Comparison of ENCODE assay signal across 9 cellular contexts in the genomic region with DNA sequence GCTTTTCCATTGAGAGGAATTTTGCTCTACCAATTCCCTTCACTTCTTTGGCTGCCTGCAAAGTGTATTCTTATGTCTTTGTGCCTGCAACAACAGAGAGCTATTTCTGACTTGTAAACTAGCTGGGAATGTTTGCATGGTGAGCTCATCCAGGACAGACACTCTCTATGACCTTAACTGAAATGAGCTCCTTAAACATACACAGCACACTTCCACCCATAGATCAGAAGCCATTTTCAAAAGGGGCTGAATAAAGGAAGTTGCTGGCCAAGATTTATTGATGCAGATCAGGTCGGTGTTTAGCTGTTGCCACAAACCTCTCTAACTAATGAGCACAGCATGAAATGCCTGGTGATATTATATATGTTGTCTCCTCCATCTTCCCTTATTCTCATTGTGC.
DNase-seq lines count a peak whose midpoint lies in the region; ATAC-seq and TF ChIP-seq lines count a peak whose summit lies in the region.
"Had no signal": no experiment of that assay in that cellular context is flagged by ENCODE, and none has a peak within 500 bp of the region (broad histone marks: within the 10 kb centered on the region; RNA-seq: fewer than 3 reads in every experiment).

No MANE protein-coding gene starts in this region.

- no TSS peak for BruUV-seq in HCT116 (replicated peaks; lab: Mats Ljungman, UMichigan)

- H3K9me3 ChIP-seq in HCT116 (ENCODE audit: control insufficient read depth in 1 of 2, insufficient read depth in 1 of 2, low read depth in 1 of 2, low read length in 2 of 2) (no peaks in the 10 kb centered on the region), hepatocyte (ENCODE audit: low read depth) (no peaks in the 10 kb centered on the region)

- ATAC-seq in HCT116 = peak; percentile 47; the same call in 1 of the 2 replicates
- ATAC-seq in activated CD4-positive, alpha-beta T cell treated with anti-CD3 and anti-CD28 coated beads for 36 hours = no peak
- ATAC-seq in HG03095 (IDR thresholded peaks at IDR 0.05; ENCODE audit: unreplicated experiment) = no peak

- no peaks in the 10 kb centered on the region for H3K27me3 ChIP-seq in HCT116 (ENCODE audit: insufficient read depth, low read length)
- H3K27me3 ChIP-seq in hepatocyte = no peaks in the 10 kb centered on the region

- no peak overlapping the region for H3K27ac Mint-ChIP-seq in activated CD4-positive, alpha-beta T cell treated with anti-CD3 and anti-CD28 coated beads for 36 hours

- no peak overlapping the region for H3K9ac ChIP-seq in HCT116 (ENCODE audit: low read length)

- H3K27ac ChIP-seq in HCT116 (ENCODE audit: low read depth, low read length) = no peak overlapping the region
- peak overlapping the region; percentile 88 for H3K27ac ChIP-seq in angular gyrus (ENCODE audit: low read depth, low read length)
- H3K27ac ChIP-seq in hepatocyte = peak overlapping the region; percentile 56

- no peak overlapping the region for H2AFZ ChIP-seq in HCT116 (ENCODE audit: low read depth, low read length, poor library complexity, severe bottlenecking)
- H2AFZ ChIP-seq in hepatocyte = no peak overlapping the region

- TF ChIP-seq POLR2A in HCT116 (IDR thresholded peaks at IDR 0.05; ENCODE audit: borderline replicate concordance, extremely low read depth, insufficient read depth, insufficient read length) (no peak), lower leg skin (IDR thresholded peaks at IDR 0.05) (no peak)

- peaks cover 9% of the 10 kb centered on the region for H3K36me3 Mint-ChIP-seq in activated CD4-positive, alpha-beta T cell treated with anti-CD3 and anti-CD28 coated beads for 36 hours (ENCODE audit: low read depth)

- WGBS in hepatocyte (ENCODE audit: low lambda C conversion rate, missing lambda C conversion rate) = 14% methylated on average over 1 of the region's 1 CpG
- WGBS in lower leg skin, 2 donors = 61 to 65% methylated on average over 1 of the region's 1 CpG

- H3K4me1 Mint-ChIP-seq in activated CD4-positive, alpha-beta T cell treated with anti-CD3 and anti-CD28 coated beads for 36 hours = peaks cover 20% of the 10 kb centered on the region

- H3K4me3 ChIP-seq in HCT116 (replicated peaks in 1 of 2; ENCODE audit: low read depth in 1 of 2, low read length in 2 of 2) = no peak overlapping the region; a peak in 1 of 4 replicates
- no peak overlapping the region for H3K4me3 ChIP-seq in hepatocyte
- no peak overlapping the region for H3K4me3 ChIP-seq in skeletal muscle cell (ENCODE audit: low read depth, low read length)
- no peak overlapping the region for H3K4me3 ChIP-seq in lower leg skin (ENCODE audit: low read depth, poor library complexity, severe bottlenecking)

- H3K4me1 ChIP-seq in HCT116 (ENCODE audit: control insufficient read depth in 1 of 2, insufficient read depth in 2 of 2, low read length in 2 of 2) (peaks cover 8 to 34% of the 10 kb centered on the region in 2 experiments; a peak in 3 of 4 replicates), hepatocyte (ENCODE audit: insufficient read depth) (peaks cover 10% of the 10 kb centered on the region)

- no peak for DNase-seq in HCT116 (ENCODE audit: low read depth, low spot score)
- DNase-seq in hepatocyte (ENCODE audit: low spot score) = peak; percentile 67
- DNase-seq in skeletal muscle cell (ENCODE audit: low read depth) = peak; percentile 68
- DNase-seq in lower leg skin (ENCODE audit: low spot score in 2 of 2) = no peak
- DNase-seq in NCI-H146 treated with DMSO at 0.1 percent for 48 hours (lab: John Stamatoyannopoulos, UW; ENCODE audit: unreplicated experiment) = no peak
- no peak for DNase-seq in activated CD4-positive, alpha-beta T cell treated with anti-CD3 and anti-CD28 coated beads for 36 hours

- POLR2A ChIA-PET in HCT116 (lab: Charles Lee) = no interaction called here
- POLR2A ChIA-PET in activated CD4-positive, alpha-beta T cell treated with anti-CD3 and anti-CD28 coated beads for 36 hours (lab: Charles Lee) = interaction anchor here (0.5 kb wide), 1 partner anchor 79 kb away, joined by 4 read pairs; no protein-coding TSS in a partner anchor

- H3K4me2 ChIP-seq in HCT116 (ENCODE audit: low read length) = peak overlapping the region; percentile 68
- H3K4me2 ChIP-seq in hepatocyte = no peak overlapping the region

- H3K27me3 Mint-ChIP-seq in activated CD4-positive, alpha-beta T cell treated with anti-CD3 and anti-CD28 coated beads for 36 hours = no peaks in the 10 kb centered on the region
- H3K27me3 Mint-ChIP-seq: IgD-negative memory B cell had no signal

- H3K36me3 ChIP-seq in HCT116 (ENCODE audit: control insufficient read depth in 1 of 2, insufficient read depth in 2 of 2, low read length in 2 of 2) (no peaks in the 10 kb centered on the region), hepatocyte (replicated peaks; ENCODE audit: insufficient read depth, low read depth) (no peaks in the 10 kb centered on the region)

- no peaks in the 10 kb centered on the region for H4K20me1 ChIP-seq in HCT116 (ENCODE audit: insufficient read depth)
- no peaks in the 10 kb centered on the region for H4K20me1 ChIP-seq in hepatocyte (ENCODE audit: insufficient read depth, poor library complexity, severe bottlenecking)

- TF ChIP-seq CTCF in HCT116 (IDR thresholded peaks at IDR 0.05 in 2 of 3, conservative IDR thresholded peaks at IDR 0.05 in 1 of 3; ENCODE audit: borderline replicate concordance in 1 of 3, insufficient read depth in 1 of 3, low read depth in 2 of 3, low read length in 2 of 3) = no peak
- no peak for TF ChIP-seq CTCF in hepatocyte (IDR thresholded peaks at IDR 0.05; ENCODE audit: poor library complexity)
- no peak for TF ChIP-seq CTCF in lower leg skin (IDR thresholded peaks at IDR 0.05)

- no peak overlapping the region for H3K4me3 Mint-ChIP-seq in activated CD4-positive, alpha-beta T cell treated with anti-CD3 and anti-CD28 coated beads for 36 hours
- H3K4me3 Mint-ChIP-seq: IgD-negative memory B cell had no signal

- H3K79me2 ChIP-seq in HCT116 (ENCODE audit: insufficient read depth, low read length) = no peaks in the 10 kb centered on the region
- H3K79me2 ChIP-seq in hepatocyte = no peaks in the 10 kb centered on the region

- CTCF ChIA-PET in HCT116 (lab: Charles Lee) = no interaction called here
- CTCF ChIA-PET in activated CD4-positive, alpha-beta T cell treated with anti-CD3 and anti-CD28 coated beads for 36 hours (lab: Charles Lee) = no interaction called here

- RAD21 ChIA-PET in HCT116 (lab: Charles Lee; ENCODE audit: low non-redundant PET in 1 of 2, low total read pairs in 2 of 2, uncharacterized antibody in 2 of 2, unreplicated experiment in 2 of 2) = no interaction called here

- TF ChIP-seq RAD21 in HCT116 (IDR thresholded peaks at IDR 0.05; ENCODE audit: low read depth) = no peak

- H3K9me3 Mint-ChIP-seq in activated CD4-positive, alpha-beta T cell treated with anti-CD3 and anti-CD28 coated beads for 36 hours (ENCODE audit: low read depth) = no peaks in the 10 kb centered on the region
- H3K9me3 Mint-ChIP-seq: IgD-negative memory B cell had no signal

- intact Hi-C loops in HCT116 (cut with micrococcal nuclease) = no loop called here
- intact Hi-C loops in lower leg skin (cut with DNase I; ENCODE audit: low total_unique reads) = no loop called here
- intact Hi-C loops in activated CD4-positive, alpha-beta T cell treated with anti-CD3 and anti-CD28 coated beads for 36 hours (cut with DNase I, micrococcal nuclease) = no loop called here

- no peaks in the 10 kb centered on the region for H3K9me2 ChIP-seq in HCT116 (ENCODE audit: insufficient read depth)
- H3K9me2 ChIP-seq in hepatocyte (replicated peaks; ENCODE audit: insufficient read depth) = no peaks in the 10 kb centered on the region

TF ChIP-seq in HCT116, 20 proteins besides CTCF, POLR2A, EP300 and RAD21:
- TF ChIP-seq, protein P1, sequence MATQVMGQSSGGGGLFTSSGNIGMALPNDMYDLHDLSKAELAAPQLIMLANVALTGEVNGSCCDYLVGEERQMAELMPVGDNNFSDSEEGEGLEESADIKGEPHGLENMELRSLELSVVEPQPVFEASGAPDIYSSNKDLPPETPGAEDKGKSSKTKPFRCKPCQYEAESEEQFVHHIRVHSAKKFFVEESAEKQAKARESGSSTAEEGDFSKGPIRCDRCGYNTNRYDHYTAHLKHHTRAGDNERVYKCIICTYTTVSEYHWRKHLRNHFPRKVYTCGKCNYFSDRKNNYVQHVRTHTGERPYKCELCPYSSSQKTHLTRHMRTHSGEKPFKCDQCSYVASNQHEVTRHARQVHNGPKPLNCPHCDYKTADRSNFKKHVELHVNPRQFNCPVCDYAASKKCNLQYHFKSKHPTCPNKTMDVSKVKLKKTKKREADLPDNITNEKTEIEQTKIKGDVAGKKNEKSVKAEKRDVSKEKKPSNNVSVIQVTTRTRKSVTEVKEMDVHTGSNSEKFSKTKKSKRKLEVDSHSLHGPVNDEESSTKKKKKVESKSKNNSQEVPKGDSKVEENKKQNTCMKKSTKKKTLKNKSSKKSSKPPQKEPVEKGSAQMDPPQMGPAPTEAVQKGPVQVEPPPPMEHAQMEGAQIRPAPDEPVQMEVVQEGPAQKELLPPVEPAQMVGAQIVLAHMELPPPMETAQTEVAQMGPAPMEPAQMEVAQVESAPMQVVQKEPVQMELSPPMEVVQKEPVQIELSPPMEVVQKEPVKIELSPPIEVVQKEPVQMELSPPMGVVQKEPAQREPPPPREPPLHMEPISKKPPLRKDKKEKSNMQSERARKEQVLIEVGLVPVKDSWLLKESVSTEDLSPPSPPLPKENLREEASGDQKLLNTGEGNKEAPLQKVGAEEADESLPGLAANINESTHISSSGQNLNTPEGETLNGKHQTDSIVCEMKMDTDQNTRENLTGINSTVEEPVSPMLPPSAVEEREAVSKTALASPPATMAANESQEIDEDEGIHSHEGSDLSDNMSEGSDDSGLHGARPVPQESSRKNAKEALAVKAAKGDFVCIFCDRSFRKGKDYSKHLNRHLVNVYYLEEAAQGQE (IDR thresholded peaks at IDR 0.05; ENCODE audit: low read depth) = no peak
- TF ChIP-seq ELF1 (IDR thresholded peaks at IDR 0.05; ENCODE audit: borderline replicate concordance, low read depth) (no peak), YY1 (IDR thresholded peaks at IDR 0.05; ENCODE audit: extremely low read depth, insufficient replicate concordance, low read depth, low read length) (no peak), FOSL1 (IDR thresholded peaks at IDR 0.05; ENCODE audit: low read depth) (peak; percentile 17; the same call in 1 of the 2 replicates), SIN3A (IDR thresholded peaks at IDR 0.05; ENCODE audit: low read depth) (no peak), SP1 (IDR thresholded peaks at IDR 0.05; ENCODE audit: low read depth) (no peak), JUND (IDR thresholded peaks at IDR 0.05) (peak; percentile 25; the same call in 1 of the 2 replicates), POLR2AphosphoS5 (IDR thresholded peaks at IDR 0.05; ENCODE audit: low read depth, low read length) (no peak), CEBPB (IDR thresholded peaks at IDR 0.05; ENCODE audit: low read depth) (no peak)
- TF ChIP-seq, protein P2, sequence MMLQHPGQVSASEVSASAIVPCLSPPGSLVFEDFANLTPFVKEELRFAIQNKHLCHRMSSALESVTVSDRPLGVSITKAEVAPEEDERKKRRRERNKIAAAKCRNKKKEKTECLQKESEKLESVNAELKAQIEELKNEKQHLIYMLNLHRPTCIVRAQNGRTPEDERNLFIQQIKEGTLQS (IDR thresholded peaks at IDR 0.05) = no peak
TF ChIP-seq in HCT116: peak in this region for 2.

Comparison
In these comparisons a context has a peak if more than half of its experiments do, and no peak if none do; other contexts are left out.
1. DNase-seq: peak in hepatocyte (single experiment) and skeletal muscle cell (single experiment); none in HCT116 (single experiment), lower leg skin (0 of 2), NCI-H146 treated with DMSO at 0.1 percent for 48 hours (single experiment) and activated CD4-positive, alpha-beta T cell treated with anti-CD3 and anti-CD28 coated beads for 36 hours (single experiment).